Comparison of ENCODE assay signal across 1 cellular context in the genomic region with DNA sequence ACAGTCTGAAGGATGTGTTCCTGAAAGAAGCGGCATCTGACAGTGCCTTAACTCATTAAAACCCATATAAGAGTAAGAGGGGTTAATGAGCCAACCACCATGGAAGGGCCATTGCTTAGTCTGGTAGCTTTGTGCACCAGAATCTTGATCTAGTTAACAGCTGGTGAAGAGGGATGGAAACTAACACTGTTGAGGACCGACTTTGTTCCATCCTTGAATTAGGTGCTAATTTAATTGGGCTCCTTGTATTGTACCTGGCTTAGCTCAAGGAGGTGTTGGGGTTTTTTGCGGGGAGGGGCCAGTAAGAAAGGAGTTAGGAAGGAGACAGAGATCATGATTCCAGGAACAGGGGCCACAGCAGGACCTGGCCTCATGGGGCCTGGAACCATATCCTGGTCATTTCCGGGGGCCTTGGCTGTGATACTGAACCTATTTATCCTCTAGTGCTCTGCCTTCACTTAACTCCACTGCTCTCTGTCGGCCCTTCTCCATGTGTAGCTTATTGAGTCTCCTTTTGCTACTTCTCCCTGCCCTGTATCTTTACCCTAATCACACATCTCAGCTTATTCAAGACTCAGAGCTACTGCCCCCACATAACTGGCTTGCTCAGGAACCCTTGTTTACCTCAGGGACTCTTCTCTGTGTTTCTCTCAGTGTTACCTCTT.
TF ChIP-seq lines count a peak whose summit lies in the region.

No MANE protein-coding gene starts in this region.

TF ChIP-seq in K562, 482 proteins besides CTCF, POLR2A, EP300 and RAD21 (continued from another document and continues in another):
- TF ChIP-seq, protein P1, sequence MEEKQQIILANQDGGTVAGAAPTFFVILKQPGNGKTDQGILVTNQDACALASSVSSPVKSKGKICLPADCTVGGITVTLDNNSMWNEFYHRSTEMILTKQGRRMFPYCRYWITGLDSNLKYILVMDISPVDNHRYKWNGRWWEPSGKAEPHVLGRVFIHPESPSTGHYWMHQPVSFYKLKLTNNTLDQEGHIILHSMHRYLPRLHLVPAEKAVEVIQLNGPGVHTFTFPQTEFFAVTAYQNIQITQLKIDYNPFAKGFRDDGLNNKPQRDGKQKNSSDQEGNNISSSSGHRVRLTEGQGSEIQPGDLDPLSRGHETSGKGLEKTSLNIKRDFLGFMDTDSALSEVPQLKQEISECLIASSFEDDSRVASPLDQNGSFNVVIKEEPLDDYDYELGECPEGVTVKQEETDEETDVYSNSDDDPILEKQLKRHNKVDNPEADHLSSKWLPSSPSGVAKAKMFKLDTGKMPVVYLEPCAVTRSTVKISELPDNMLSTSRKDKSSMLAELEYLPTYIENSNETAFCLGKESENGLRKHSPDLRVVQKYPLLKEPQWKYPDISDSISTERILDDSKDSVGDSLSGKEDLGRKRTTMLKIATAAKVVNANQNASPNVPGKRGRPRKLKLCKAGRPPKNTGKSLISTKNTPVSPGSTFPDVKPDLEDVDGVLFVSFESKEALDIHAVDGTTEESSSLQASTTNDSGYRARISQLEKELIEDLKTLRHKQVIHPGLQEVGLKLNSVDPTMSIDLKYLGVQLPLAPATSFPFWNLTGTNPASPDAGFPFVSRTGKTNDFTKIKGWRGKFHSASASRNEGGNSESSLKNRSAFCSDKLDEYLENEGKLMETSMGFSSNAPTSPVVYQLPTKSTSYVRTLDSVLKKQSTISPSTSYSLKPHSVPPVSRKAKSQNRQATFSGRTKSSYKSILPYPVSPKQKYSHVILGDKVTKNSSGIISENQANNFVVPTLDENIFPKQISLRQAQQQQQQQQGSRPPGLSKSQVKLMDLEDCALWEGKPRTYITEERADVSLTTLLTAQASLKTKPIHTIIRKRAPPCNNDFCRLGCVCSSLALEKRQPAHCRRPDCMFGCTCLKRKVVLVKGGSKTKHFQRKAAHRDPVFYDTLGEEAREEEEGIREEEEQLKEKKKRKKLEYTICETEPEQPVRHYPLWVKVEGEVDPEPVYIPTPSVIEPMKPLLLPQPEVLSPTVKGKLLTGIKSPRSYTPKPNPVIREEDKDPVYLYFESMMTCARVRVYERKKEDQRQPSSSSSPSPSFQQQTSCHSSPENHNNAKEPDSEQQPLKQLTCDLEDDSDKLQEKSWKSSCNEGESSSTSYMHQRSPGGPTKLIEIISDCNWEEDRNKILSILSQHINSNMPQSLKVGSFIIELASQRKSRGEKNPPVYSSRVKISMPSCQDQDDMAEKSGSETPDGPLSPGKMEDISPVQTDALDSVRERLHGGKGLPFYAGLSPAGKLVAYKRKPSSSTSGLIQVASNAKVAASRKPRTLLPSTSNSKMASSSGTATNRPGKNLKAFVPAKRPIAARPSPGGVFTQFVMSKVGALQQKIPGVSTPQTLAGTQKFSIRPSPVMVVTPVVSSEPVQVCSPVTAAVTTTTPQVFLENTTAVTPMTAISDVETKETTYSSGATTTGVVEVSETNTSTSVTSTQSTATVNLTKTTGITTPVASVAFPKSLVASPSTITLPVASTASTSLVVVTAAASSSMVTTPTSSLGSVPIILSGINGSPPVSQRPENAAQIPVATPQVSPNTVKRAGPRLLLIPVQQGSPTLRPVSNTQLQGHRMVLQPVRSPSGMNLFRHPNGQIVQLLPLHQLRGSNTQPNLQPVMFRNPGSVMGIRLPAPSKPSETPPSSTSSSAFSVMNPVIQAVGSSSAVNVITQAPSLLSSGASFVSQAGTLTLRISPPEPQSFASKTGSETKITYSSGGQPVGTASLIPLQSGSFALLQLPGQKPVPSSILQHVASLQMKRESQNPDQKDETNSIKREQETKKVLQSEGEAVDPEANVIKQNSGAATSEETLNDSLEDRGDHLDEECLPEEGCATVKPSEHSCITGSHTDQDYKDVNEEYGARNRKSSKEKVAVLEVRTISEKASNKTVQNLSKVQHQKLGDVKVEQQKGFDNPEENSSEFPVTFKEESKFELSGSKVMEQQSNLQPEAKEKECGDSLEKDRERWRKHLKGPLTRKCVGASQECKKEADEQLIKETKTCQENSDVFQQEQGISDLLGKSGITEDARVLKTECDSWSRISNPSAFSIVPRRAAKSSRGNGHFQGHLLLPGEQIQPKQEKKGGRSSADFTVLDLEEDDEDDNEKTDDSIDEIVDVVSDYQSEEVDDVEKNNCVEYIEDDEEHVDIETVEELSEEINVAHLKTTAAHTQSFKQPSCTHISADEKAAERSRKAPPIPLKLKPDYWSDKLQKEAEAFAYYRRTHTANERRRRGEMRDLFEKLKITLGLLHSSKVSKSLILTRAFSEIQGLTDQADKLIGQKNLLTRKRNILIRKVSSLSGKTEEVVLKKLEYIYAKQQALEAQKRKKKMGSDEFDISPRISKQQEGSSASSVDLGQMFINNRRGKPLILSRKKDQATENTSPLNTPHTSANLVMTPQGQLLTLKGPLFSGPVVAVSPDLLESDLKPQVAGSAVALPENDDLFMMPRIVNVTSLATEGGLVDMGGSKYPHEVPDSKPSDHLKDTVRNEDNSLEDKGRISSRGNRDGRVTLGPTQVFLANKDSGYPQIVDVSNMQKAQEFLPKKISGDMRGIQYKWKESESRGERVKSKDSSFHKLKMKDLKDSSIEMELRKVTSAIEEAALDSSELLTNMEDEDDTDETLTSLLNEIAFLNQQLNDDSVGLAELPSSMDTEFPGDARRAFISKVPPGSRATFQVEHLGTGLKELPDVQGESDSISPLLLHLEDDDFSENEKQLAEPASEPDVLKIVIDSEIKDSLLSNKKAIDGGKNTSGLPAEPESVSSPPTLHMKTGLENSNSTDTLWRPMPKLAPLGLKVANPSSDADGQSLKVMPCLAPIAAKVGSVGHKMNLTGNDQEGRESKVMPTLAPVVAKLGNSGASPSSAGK (IDR thresholded peaks at IDR 0.05) = 0 out of 2 replicates have a peak, but pooled peaks have one; percentile 21
- TF ChIP-seq HNRNPUL1 (IDR thresholded peaks at IDR 0.05; ENCODE audit: low read length) = no peak
- no peak for TF ChIP-seq KDM1A (IDR thresholded peaks at IDR 0.05)
- TF ChIP-seq LCOR (CRISPR knock-in tag; IDR thresholded peaks at IDR 0.05) = no peak
- no peak for TF ChIP-seq STAT5A (IDR thresholded peaks at IDR 0.05; ENCODE audit: borderline replicate concordance, low read length)
- TF ChIP-seq ZNF140 (CRISPR knock-in tag; IDR thresholded peaks at IDR 0.05) = no peak
- 0 out of 2 replicates have a peak, but pooled peaks have one; percentile 4 for TF ChIP-seq ZNF668 (CRISPR knock-in tag; IDR thresholded peaks at IDR 0.05)
- TF ChIP-seq STAG1 (CRISPR knock-in tag; IDR thresholded peaks at IDR 0.05; ENCODE audit: borderline replicate concordance) = no peak
- no peak for TF ChIP-seq THAP7 (CRISPR knock-in tag; IDR thresholded peaks at IDR 0.05)
- no peak for TF ChIP-seq HDAC3 (IDR thresholded peaks at IDR 0.05; ENCODE audit: borderline replicate concordance, partially characterized antibody)
- TF ChIP-seq ETV6 (IDR thresholded peaks at IDR 0.05; ENCODE audit: borderline replicate concordance in 1 of 2, low read depth in 2 of 2, low read length in 1 of 2) = no peak
- no peak for TF ChIP-seq ETV6 (CRISPR knock-in tag; IDR thresholded peaks at IDR 0.05; ENCODE audit: borderline replicate concordance)
- TF ChIP-seq, protein P2, sequence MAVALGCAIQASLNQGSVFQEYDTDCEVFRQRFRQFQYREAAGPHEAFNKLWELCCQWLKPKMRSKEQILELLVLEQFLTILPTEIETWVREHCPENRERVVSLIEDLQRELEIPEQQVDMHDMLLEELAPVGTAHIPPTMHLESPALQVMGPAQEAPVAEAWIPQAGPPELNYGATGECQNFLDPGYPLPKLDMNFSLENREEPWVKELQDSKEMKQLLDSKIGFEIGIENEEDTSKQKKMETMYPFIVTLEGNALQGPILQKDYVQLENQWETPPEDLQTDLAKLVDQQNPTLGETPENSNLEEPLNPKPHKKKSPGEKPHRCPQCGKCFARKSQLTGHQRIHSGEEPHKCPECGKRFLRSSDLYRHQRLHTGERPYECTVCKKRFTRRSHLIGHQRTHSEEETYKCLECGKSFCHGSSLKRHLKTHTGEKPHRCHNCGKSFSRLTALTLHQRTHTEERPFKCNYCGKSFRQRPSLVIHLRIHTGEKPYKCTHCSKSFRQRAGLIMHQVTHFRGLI (CRISPR knock-in tag; IDR thresholded peaks at IDR 0.05) = 0 out of 2 replicates have a peak, but pooled peaks have one; percentile 14
- no peak for TF ChIP-seq TGIF2 (CRISPR knock-in tag; IDR thresholded peaks at IDR 0.05)
- TF ChIP-seq, protein P3, sequence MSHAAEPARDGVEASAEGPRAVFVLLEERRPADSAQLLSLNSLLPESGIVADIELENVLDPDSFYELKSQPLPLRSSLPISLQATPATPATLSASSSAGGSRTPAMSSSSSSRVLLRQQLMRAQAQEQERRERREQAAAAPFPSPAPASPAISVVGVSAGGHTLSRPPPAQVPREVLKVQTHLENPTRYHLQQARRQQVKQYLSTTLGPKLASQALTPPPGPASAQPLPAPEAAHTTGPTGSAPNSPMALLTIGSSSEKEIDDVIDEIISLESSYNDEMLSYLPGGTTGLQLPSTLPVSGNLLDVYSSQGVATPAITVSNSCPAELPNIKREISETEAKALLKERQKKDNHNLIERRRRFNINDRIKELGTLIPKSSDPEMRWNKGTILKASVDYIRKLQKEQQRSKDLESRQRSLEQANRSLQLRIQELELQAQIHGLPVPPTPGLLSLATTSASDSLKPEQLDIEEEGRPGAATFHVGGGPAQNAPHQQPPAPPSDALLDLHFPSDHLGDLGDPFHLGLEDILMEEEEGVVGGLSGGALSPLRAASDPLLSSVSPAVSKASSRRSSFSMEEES (CRISPR knock-in tag; IDR thresholded peaks at IDR 0.05) = no peak
- TF ChIP-seq ZNF696 (CRISPR knock-in tag; conservative IDR thresholded peaks at IDR 0.05) = no peak
- peak; percentile 53; the same call in 1 of the 2 replicates for TF ChIP-seq SMAD3 (CRISPR knock-in tag; conservative IDR thresholded peaks at IDR 0.05)
- TF ChIP-seq BRD9 (IDR thresholded peaks at IDR 0.05; ENCODE audit: low read depth, partially characterized antibody) = peak; percentile 55
- TF ChIP-seq CEBPG (CRISPR knock-in tag; IDR thresholded peaks at IDR 0.05) = no peak
- TF ChIP-seq CEBPG (tag; conservative IDR thresholded peaks at IDR 0.05 in 1 of 2, IDR thresholded peaks at IDR 0.05 in 1 of 2) = no peak
- peak; percentile 59; the same call in 1 of the 2 replicates for TF ChIP-seq OTX1 (CRISPR knock-in tag; IDR thresholded peaks at IDR 0.05)
- TF ChIP-seq, protein P4, sequence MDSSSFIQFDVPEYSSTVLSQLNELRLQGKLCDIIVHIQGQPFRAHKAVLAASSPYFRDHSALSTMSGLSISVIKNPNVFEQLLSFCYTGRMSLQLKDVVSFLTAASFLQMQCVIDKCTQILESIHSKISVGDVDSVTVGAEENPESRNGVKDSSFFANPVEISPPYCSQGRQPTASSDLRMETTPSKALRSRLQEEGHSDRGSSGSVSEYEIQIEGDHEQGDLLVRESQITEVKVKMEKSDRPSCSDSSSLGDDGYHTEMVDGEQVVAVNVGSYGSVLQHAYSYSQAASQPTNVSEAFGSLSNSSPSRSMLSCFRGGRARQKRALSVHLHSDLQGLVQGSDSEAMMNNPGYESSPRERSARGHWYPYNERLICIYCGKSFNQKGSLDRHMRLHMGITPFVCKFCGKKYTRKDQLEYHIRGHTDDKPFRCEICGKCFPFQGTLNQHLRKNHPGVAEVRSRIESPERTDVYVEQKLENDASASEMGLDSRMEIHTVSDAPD (CRISPR knock-in tag; IDR thresholded peaks at IDR 0.05) = no peak
- TF ChIP-seq SRF (CRISPR knock-in tag; IDR thresholded peaks at IDR 0.05) = no peak
- no peak for TF ChIP-seq ZNF436 (CRISPR knock-in tag; IDR thresholded peaks at IDR 0.05)
- TF ChIP-seq FOXA3 (CRISPR knock-in tag; conservative IDR thresholded peaks at IDR 0.05 in 1 of 2, IDR thresholded peaks at IDR 0.05 in 1 of 2) = no peak; a peak in 1 of 4 replicates
- TF ChIP-seq, protein P5, sequence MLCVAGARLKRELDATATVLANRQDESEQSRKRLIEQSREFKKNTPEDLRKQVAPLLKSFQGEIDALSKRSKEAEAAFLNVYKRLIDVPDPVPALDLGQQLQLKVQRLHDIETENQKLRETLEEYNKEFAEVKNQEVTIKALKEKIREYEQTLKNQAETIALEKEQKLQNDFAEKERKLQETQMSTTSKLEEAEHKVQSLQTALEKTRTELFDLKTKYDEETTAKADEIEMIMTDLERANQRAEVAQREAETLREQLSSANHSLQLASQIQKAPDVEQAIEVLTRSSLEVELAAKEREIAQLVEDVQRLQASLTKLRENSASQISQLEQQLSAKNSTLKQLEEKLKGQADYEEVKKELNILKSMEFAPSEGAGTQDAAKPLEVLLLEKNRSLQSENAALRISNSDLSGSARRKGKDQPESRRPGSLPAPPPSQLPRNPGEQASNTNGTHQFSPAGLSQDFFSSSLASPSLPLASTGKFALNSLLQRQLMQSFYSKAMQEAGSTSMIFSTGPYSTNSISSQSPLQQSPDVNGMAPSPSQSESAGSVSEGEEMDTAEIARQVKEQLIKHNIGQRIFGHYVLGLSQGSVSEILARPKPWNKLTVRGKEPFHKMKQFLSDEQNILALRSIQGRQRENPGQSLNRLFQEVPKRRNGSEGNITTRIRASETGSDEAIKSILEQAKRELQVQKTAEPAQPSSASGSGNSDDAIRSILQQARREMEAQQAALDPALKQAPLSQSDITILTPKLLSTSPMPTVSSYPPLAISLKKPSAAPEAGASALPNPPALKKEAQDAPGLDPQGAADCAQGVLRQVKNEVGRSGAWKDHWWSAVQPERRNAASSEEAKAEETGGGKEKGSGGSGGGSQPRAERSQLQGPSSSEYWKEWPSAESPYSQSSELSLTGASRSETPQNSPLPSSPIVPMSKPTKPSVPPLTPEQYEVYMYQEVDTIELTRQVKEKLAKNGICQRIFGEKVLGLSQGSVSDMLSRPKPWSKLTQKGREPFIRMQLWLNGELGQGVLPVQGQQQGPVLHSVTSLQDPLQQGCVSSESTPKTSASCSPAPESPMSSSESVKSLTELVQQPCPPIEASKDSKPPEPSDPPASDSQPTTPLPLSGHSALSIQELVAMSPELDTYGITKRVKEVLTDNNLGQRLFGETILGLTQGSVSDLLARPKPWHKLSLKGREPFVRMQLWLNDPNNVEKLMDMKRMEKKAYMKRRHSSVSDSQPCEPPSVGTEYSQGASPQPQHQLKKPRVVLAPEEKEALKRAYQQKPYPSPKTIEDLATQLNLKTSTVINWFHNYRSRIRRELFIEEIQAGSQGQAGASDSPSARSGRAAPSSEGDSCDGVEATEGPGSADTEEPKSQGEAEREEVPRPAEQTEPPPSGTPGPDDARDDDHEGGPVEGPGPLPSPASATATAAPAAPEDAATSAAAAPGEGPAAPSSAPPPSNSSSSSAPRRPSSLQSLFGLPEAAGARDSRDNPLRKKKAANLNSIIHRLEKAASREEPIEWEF (CRISPR knock-in tag; IDR thresholded peaks at IDR 0.05) = no peak
- TF ChIP-seq PREB (CRISPR knock-in tag; IDR thresholded peaks at IDR 0.05) = no peak
- TF ChIP-seq MAZ (CRISPR knock-in tag; conservative IDR thresholded peaks at IDR 0.05 in 1 of 2, IDR thresholded peaks at IDR 0.05 in 1 of 2) = peak in 1 of 2 experiments; percentile 20; a peak in 1 of 4 replicates
- no peak for TF ChIP-seq ZNF133 (CRISPR knock-in tag; IDR thresholded peaks at IDR 0.05)
- TF ChIP-seq MEF2D (tag; conservative IDR thresholded peaks at IDR 0.05; ENCODE audit: low read depth) = no peak
- no peak for TF ChIP-seq HDAC1 (IDR thresholded peaks at IDR 0.05)
